ENCODE assay signal across 19 cellular contexts in the genomic region with DNA sequence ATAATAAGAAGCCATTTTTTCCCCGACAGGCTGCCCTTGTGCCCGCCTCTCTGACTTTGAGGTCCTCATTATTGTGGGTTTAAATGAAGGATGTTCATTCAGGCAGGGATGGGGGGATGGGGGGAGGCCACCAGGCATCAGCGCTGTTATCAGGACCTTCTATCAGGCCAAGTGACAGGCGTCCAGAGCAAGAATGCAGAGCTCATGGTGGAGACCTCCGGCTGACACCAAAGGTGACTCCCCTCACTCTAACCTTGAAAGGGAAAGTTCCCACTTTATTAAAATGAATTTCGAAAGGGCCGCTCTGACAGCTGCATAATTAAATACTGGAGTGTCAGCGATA.
A peak's percentile ranks its signal among the peaks of the same experiment; 100 is the strongest.
DNase-seq lines count a peak whose midpoint lies in the region; ATAC-seq and TF ChIP-seq lines count a peak whose summit lies in the region.
"Had no signal": no experiment of that assay in that cellular context is flagged by ENCODE, and none has a peak within 500 bp of the region (broad histone marks: within the 10 kb centered on the region; RNA-seq: fewer than 3 reads in every experiment).

No MANE protein-coding gene starts in this region.

- H3K9me3 ChIP-seq in T-helper 17 cell (ENCODE audit: control insufficient read depth, low read length, poor library complexity, severe bottlenecking) (no peaks in the 10 kb centered on the region), subcutaneous abdominal adipose tissue (ENCODE audit: control insufficient read depth in 5 of 5, low read length in 5 of 5) (peaks cover 0 to 4% (median 0%) of the 10 kb centered on the region in 5 donors), spleen (peaks cover 0 to 11% (median 6%) of the 10 kb centered on the region in 8 donors)
- H3K9me3 ChIP-seq: transverse colon had no signal

- no peak for ATAC-seq in T-helper 17 cell
- ATAC-seq: activated CD8-positive, alpha-beta memory T cell treated with anti-CD3 and anti-CD28 coated beads, Interleukin-2, amount 10 ng/mL, durations not matched to agents 7 days and 5 days; stimulated activated effector memory CD8-positive, alpha-beta T cell treated with anti-CD3 and anti-CD28 coated beads, Interleukin-12 subunit alpha, Interleukin-12 subunit beta, amount 100 ng/mL, for 72 hours had no signal

- peak overlapping the region in 1 of 5 donors; percentile 27 for H3K9ac ChIP-seq in subcutaneous abdominal adipose tissue (ENCODE audit: low read length in 5 of 5)

- no peaks in the 10 kb centered on the region for H3K36me3 ChIP-seq in subcutaneous abdominal adipose tissue (ENCODE audit: control insufficient read depth in 5 of 5, insufficient read depth in 5 of 5, low read length in 5 of 5)
- H3K36me3 ChIP-seq in spleen, result no peaks in the 10 kb centered on the region
- H3K36me3 ChIP-seq: right atrium auricular region, transverse colon had no signal

- H3K4me3 ChIP-seq in subcutaneous abdominal adipose tissue (ENCODE audit: low read depth in 1 of 5, low read length in 5 of 5), result peak overlapping the region in 2 of 5 donors; percentile 38 to 56
- no peak overlapping the region for H3K4me3 ChIP-seq in spleen
- H3K4me3 ChIP-seq: PC-9, right atrium auricular region, SK-N-MC had no signal

- intact Hi-C loops in activated CD4-positive, alpha-beta T cell treated with anti-CD3 and anti-CD28 coated beads, Interleukin-2, amount 10 ng/mL, durations not matched to agents 24 days and 14 days (cut with micrococcal nuclease), result loop anchor here (5.0 kb wide), 3 partner anchors 53 to 103 kb away; no protein-coding TSS in a partner anchor
- intact Hi-C loops in spleen (cut with DNase I; ENCODE audit: low total_unique reads), result no loop called here

- H3K36me3 Mint-ChIP-seq in activated CD4-positive, alpha-beta T cell treated with anti-CD3 and anti-CD28 coated beads, Interleukin-2, amount 10 ng/mL, durations not matched to agents 24 days and 14 days (ENCODE audit: low read depth), result peaks cover 2% of the 10 kb centered on the region
- H3K36me3 Mint-ChIP-seq in activated CD4-positive, alpha-beta T cell treated with anti-CD3 and anti-CD28 coated beads, Interleukin-2, amount 10 ng/mL, durations not matched to agents 7 days and 5 days (ENCODE audit: low read depth), result peaks cover 2% of the 10 kb centered on the region
- peaks cover 3% of the 10 kb centered on the region for H3K36me3 Mint-ChIP-seq in T-helper 17 cell (ENCODE audit: low read depth)
- H3K36me3 Mint-ChIP-seq in mesothelial cell of epicardium, result peaks cover 5% of the 10 kb centered on the region
- H3K36me3 Mint-ChIP-seq: stimulated activated effector memory CD8-positive, alpha-beta T cell treated with anti-CD3 and anti-CD28 coated beads, Interleukin-12 subunit alpha, Interleukin-12 subunit beta, amount 100 ng/mL, for 72 hours had no signal

- TF ChIP-seq POLR2A in spleen (IDR thresholded peaks at IDR 0.05), result no peak

- WGBS in spleen, 5 donors, result 74 to 83% (median 77%) methylated on average over 8 of the region's 8 CpGs

- H3K4me1 Mint-ChIP-seq in activated CD4-positive, alpha-beta T cell treated with anti-CD3 and anti-CD28 coated beads, Interleukin-2, amount 10 ng/mL, durations not matched to agents 24 days and 14 days, result peaks cover 19% of the 10 kb centered on the region
- H3K4me1 Mint-ChIP-seq in activated CD4-positive, alpha-beta T cell treated with anti-CD3 and anti-CD28 coated beads, Interleukin-2, amount 10 ng/mL, durations not matched to agents 7 days and 5 days, result peaks cover 24% of the 10 kb centered on the region
- H3K4me1 Mint-ChIP-seq in T-helper 17 cell (peaks cover 17% of the 10 kb centered on the region), mesothelial cell of epicardium (peaks cover 38% of the 10 kb centered on the region)

- POLR2A ChIA-PET in activated CD4-positive, alpha-beta T cell treated with anti-CD3 and anti-CD28 coated beads, Interleukin-2, amount 10 ng/mL, durations not matched to agents 7 days and 5 days (lab: Charles Lee), result interaction anchor here (0.7 kb wide), 1 partner anchor 103 kb away, joined by 3 read pairs; no protein-coding TSS in a partner anchor
- POLR2A ChIA-PET in RWPE1 (lab: Yijun Ruan, JAX; ENCODE audit: low non-redundant PET), result no interaction called here

- TF ChIP-seq CTCF in mesothelial cell of epicardium (IDR thresholded peaks at IDR 0.05; ENCODE audit: unreplicated experiment) (no peak), RWPE1 (conservative IDR thresholded peaks at IDR 0.05; ENCODE audit: low read depth) (no peak), spleen (IDR thresholded peaks at IDR 0.05 in 8 of 11, conservative IDR thresholded peaks at IDR 0.05 in 3 of 11) (no peak)

- peak overlapping the region; percentile 38 for H3K4me3 Mint-ChIP-seq in activated CD4-positive, alpha-beta T cell treated with anti-CD3 and anti-CD28 coated beads, Interleukin-2, amount 10 ng/mL, durations not matched to agents 24 days and 14 days
- no peak overlapping the region for H3K4me3 Mint-ChIP-seq in activated CD4-positive, alpha-beta T cell treated with anti-CD3 and anti-CD28 coated beads, Interleukin-2, amount 10 ng/mL, durations not matched to agents 7 days and 5 days
- no peak overlapping the region for H3K4me3 Mint-ChIP-seq in T-helper 17 cell
- H3K4me3 Mint-ChIP-seq in mesothelial cell of epicardium, result no peak overlapping the region

- H3K27ac ChIP-seq in subcutaneous abdominal adipose tissue (ENCODE audit: low read depth, low read length) (peak overlapping the region; percentile 37), RWPE1 (no peak overlapping the region), spleen (peak overlapping the region in 3 of 8 donors; percentile 3 to 26 (median 5))
- H3K27ac ChIP-seq: PC-9, right atrium auricular region, SK-N-MC had no signal

- CTCF ChIA-PET in activated CD4-positive, alpha-beta T cell treated with anti-CD3 and anti-CD28 coated beads, Interleukin-2, amount 10 ng/mL, durations not matched to agents 7 days and 5 days (lab: Charles Lee), result interaction anchor here (0.7 to 1.8 kb wide), 3 partner anchors 10 to 109 kb away, joined by 3 to 5 read pairs (median 3); no protein-coding TSS in a partner anchor
- CTCF ChIA-PET in RWPE1 (lab: Yijun Ruan, JAX), result interaction anchor here (0.7 kb wide), 1 partner anchor 48 kb away, joined by 3 read pairs; no protein-coding TSS in a partner anchor

- peaks cover 7% of the 10 kb centered on the region for H3K9me3 Mint-ChIP-seq in activated CD4-positive, alpha-beta T cell treated with anti-CD3 and anti-CD28 coated beads, Interleukin-2, amount 10 ng/mL, durations not matched to agents 24 days and 14 days
- peaks cover 4% of the 10 kb centered on the region for H3K9me3 Mint-ChIP-seq in activated CD4-positive, alpha-beta T cell treated with anti-CD3 and anti-CD28 coated beads, Interleukin-2, amount 10 ng/mL, durations not matched to agents 7 days and 5 days
- H3K9me3 Mint-ChIP-seq in mesothelial cell of epicardium, result peaks cover 11% of the 10 kb centered on the region

- H3K27me3 ChIP-seq in subcutaneous abdominal adipose tissue (ENCODE audit: control insufficient read depth in 5 of 5, insufficient read depth in 4 of 5, low read length in 5 of 5), result no peaks in the 10 kb centered on the region
- no peaks in the 10 kb centered on the region for H3K27me3 ChIP-seq in spleen (replicated peaks in 1 of 7)
- H3K27me3 ChIP-seq: right atrium auricular region, transverse colon had no signal

- no peaks in the 10 kb centered on the region for H3K27me3 Mint-ChIP-seq in activated CD4-positive, alpha-beta T cell treated with anti-CD3 and anti-CD28 coated beads, Interleukin-2, amount 10 ng/mL, durations not matched to agents 24 days and 14 days
- H3K27me3 Mint-ChIP-seq in activated CD4-positive, alpha-beta T cell treated with anti-CD3 and anti-CD28 coated beads, Interleukin-2, amount 10 ng/mL, durations not matched to agents 7 days and 5 days, result no peaks in the 10 kb centered on the region
- H3K27me3 Mint-ChIP-seq in T-helper 17 cell (no peaks in the 10 kb centered on the region), mesothelial cell of epicardium (ENCODE audit: low read depth) (no peaks in the 10 kb centered on the region)
- H3K27me3 Mint-ChIP-seq: activated CD8-positive, alpha-beta memory T cell treated with anti-CD3 and anti-CD28 coated beads, Interleukin-2, amount 10 ng/mL, durations not matched to agents 7 days and 5 days had no signal

- peaks cover 0 to 22% (median 14%) of the 10 kb centered on the region in 5 donors for H3K4me1 ChIP-seq in subcutaneous abdominal adipose tissue (ENCODE audit: control insufficient read depth in 5 of 5, insufficient read depth in 5 of 5, low read length in 5 of 5)
- peaks cover 0 to 22% (median 9%) of the 10 kb centered on the region in 6 donors for H3K4me1 ChIP-seq in spleen
- H3K4me1 ChIP-seq: right atrium auricular region had no signal

- no peak for DNase-seq in activated CD4-positive, alpha-beta T cell treated with anti-CD3 and anti-CD28 coated beads, Interleukin-2, amount 10 ng/mL, durations not matched to agents 24 days and 14 days
- no peak for DNase-seq in activated CD4-positive, alpha-beta T cell treated with anti-CD3 and anti-CD28 coated beads, Interleukin-2, amount 10 ng/mL, durations not matched to agents 7 days and 5 days
- no peak for DNase-seq in T-helper 17 cell
- DNase-seq in mesothelial cell of epicardium (ENCODE audit: low spot score in 2 of 2, unreplicated experiment in 2 of 2), result no peak
- no peak for DNase-seq in RWPE1 (ENCODE audit: low spot score)
- DNase-seq in NCI-H146 (lab: John Stamatoyannopoulos, UW), result no peak
- DNase-seq in spleen, result no peak
- DNase-seq: activated CD4-positive, CD25-positive, alpha-beta regulatory T cell treated with anti-CD3 and anti-CD28 coated beads, Interleukin-2, amount 50 U/mL, for 72 hours; activated CD8-positive, alpha-beta memory T cell treated with anti-CD3 and anti-CD28 coated beads, Interleukin-2, amount 10 ng/mL, durations not matched to agents 7 days and 5 days; activated gamma-delta T cell; cerebellar nuclear complex; effector memory CD4-positive, alpha-beta T cell; NCI-H2227 treated with DMSO at 0.1 percent for 48 hours; PC-9 had no signal

- H3K27ac Mint-ChIP-seq in activated CD4-positive, alpha-beta T cell treated with anti-CD3 and anti-CD28 coated beads, Interleukin-2, amount 10 ng/mL, durations not matched to agents 24 days and 14 days, result no peak overlapping the region
- no peak overlapping the region for H3K27ac Mint-ChIP-seq in activated CD4-positive, alpha-beta T cell treated with anti-CD3 and anti-CD28 coated beads, Interleukin-2, amount 10 ng/mL, durations not matched to agents 7 days and 5 days
- H3K27ac Mint-ChIP-seq in T-helper 17 cell, result peak overlapping the region; percentile 19
- peak overlapping the region; percentile 21 for H3K27ac Mint-ChIP-seq in mesothelial cell of epicardium
- H3K27ac Mint-ChIP-seq: activated CD8-positive, alpha-beta memory T cell treated with anti-CD3 and anti-CD28 coated beads, Interleukin-2, amount 10 ng/mL, durations not matched to agents 7 days and 5 days; stimulated activated effector memory CD8-positive, alpha-beta T cell treated with anti-CD3 and anti-CD28 coated beads, Interleukin-12 subunit alpha, Interleukin-12 subunit beta, amount 100 ng/mL, for 72 hours had no signal

Comparison
In these comparisons a context has a peak if more than half of its experiments do, and no peak if none do; other contexts are left out.
1. H3K27ac Mint-ChIP-seq: peak in T-helper 17 cell (single experiment) and mesothelial cell of epicardium (single experiment); none in activated CD4-positive, alpha-beta T cell treated with anti-CD3 and anti-CD28 coated beads, Interleukin-2, amount 10 ng/mL, durations not matched to agents 24 days and 14 days (single experiment) and activated CD4-positive, alpha-beta T cell treated with anti-CD3 and anti-CD28 coated beads, Interleukin-2, amount 10 ng/mL, durations not matched to agents 7 days and 5 days (single experiment).